1 cellular context compared by ENCODE assay signal in genomic region chr2:170145191-170145590, GRCh38.
TF ChIP-seq lines count a peak whose summit lies in the region.

No MANE protein-coding gene starts in this region.

TF ChIP-seq in K562, 482 proteins besides CTCF, POLR2A, EP300 and RAD21 (continued from another document):
- TF ChIP-seq RERE (CRISPR knock-in tag; IDR thresholded peaks at IDR 0.05; ENCODE audit: borderline replicate concordance) (no peak), DNMT1 (IDR thresholded peaks at IDR 0.05) (no peak), RNF219 (CRISPR knock-in tag; IDR thresholded peaks at IDR 0.05) (no peak)
